ENCODE assay signal across 8 cellular contexts in the genomic region with DNA sequence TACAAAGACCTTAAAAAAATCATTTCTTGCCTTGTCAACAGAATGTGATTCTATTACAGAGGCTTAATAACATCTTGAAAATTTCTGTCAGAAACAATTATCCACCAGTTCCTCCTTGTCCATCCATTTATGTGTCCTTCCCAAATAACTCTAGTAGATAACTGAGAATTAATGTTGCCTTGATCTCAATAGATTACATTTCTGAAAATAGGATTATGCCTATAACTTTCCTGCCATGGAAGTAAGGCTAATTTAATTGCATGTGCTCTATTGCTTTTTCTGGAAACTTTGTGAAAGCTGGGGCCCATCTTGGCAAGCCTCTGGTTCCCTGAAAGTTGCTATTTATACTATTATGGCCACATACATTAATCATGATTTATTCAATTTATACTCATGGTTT.
"Had no signal": no experiment of that assay in that cellular context is flagged by ENCODE, and none has a peak within 500 bp of the region (broad histone marks: within the 10 kb centered on the region; RNA-seq: fewer than 3 reads in every experiment).

No MANE protein-coding gene starts in this region.

- ATAC-seq: HepG2, K562 had no signal

- H3K4me1 Mint-ChIP-seq: IgD-negative memory B cell had no signal

- H3K9ac ChIP-seq: KMS-11 had no signal

- H3K27me3 Mint-ChIP-seq: IgD-negative memory B cell had no signal

- DNase-seq: IMR-90, KBM-7, KG1 had no signal

- H3K4me3 ChIP-seq: K562 had no signal

- H3K27ac Mint-ChIP-seq: IgD-negative memory B cell had no signal

- H3K4me2 ChIP-seq: KMS-11 had no signal

- H3K36me3 Mint-ChIP-seq: IgD-negative memory B cell had no signal

- H3K4me3 Mint-ChIP-seq: IgD-negative memory B cell had no signal

- H3K27ac ChIP-seq: HL-60, KMS-11 had no signal
